8 cellular contexts compared by ENCODE assay signal in genomic region chrX:15151267-15152196, GRCh38.
DNase-seq lines count a peak whose midpoint lies in the region; ATAC-seq and TF ChIP-seq lines count a peak whose summit lies in the region.

No MANE protein-coding gene starts in this region.

- no peaks in the 10 kb centered on the region for H3K79me2 ChIP-seq in neural progenitor cell (ENCODE audit: low read depth)

- no peak overlapping the region for H3K4me3 ChIP-seq in neural progenitor cell

- no peak overlapping the region for H3K27ac ChIP-seq in neural progenitor cell

- H3K9ac ChIP-seq in neural progenitor cell, result no peak overlapping the region

- no peak overlapping the region for H3K4me2 ChIP-seq in neural progenitor cell

- H3K4me3 Mint-ChIP-seq in activated CD8-positive, alpha-beta T cell treated with anti-CD3 and anti-CD28 coated beads for 36 hours, result peak overlapping the region; percentile 46
- no peak overlapping the region for H3K4me3 Mint-ChIP-seq in neural progenitor cell

- H3K4me1 Mint-ChIP-seq in activated CD8-positive, alpha-beta T cell treated with anti-CD3 and anti-CD28 coated beads for 36 hours (ENCODE audit: low read depth), result peaks cover 24% of the 10 kb centered on the region
- peaks cover 12% of the 10 kb centered on the region for H3K4me1 Mint-ChIP-seq in neural progenitor cell

- H2AFZ ChIP-seq in neural progenitor cell (replicated peaks), result no peak overlapping the region

- H3K36me3 ChIP-seq in neural progenitor cell, result no peaks in the 10 kb centered on the region

- no peak for TF ChIP-seq CTCF in activated CD8-positive, alpha-beta T cell treated with anti-CD3 and anti-CD28 coated beads for 36 hours (IDR thresholded peaks at IDR 0.05)
- TF ChIP-seq CTCF in neural progenitor cell (IDR thresholded peaks at IDR 0.05), result no peak

- ATAC-seq in GM19025 (IDR thresholded peaks at IDR 0.05; ENCODE audit: low read depth, unreplicated experiment) (peak; percentile 67), HG02943 (IDR thresholded peaks at IDR 0.05; ENCODE audit: low read depth, unreplicated experiment) (peak; percentile 65), HG03280 (IDR thresholded peaks at IDR 0.05; ENCODE audit: unreplicated experiment) (no peak)
- peak; percentile 95 for ATAC-seq in activated CD8-positive, alpha-beta T cell treated with anti-CD3 and anti-CD28 coated beads for 36 hours

- CTCF ChIA-PET in activated CD8-positive, alpha-beta T cell treated with anti-CD3 and anti-CD28 coated beads for 36 hours (lab: Charles Lee), result interaction anchor here (1.0 to 3.6 kb wide), 2 partner anchors 8 to 51 kb away, joined by 3 to 19 read pairs; no protein-coding TSS in a partner anchor

- no peaks in the 10 kb centered on the region for H3K27me3 Mint-ChIP-seq in activated CD8-positive, alpha-beta T cell treated with anti-CD3 and anti-CD28 coated beads for 36 hours
- peaks cover 2% of the 10 kb centered on the region for H3K27me3 Mint-ChIP-seq in neural progenitor cell (ENCODE audit: insufficient read depth, low read depth)

- H4K20me1 ChIP-seq in neural progenitor cell (ENCODE audit: low read depth), result no peaks in the 10 kb centered on the region

- peaks cover 1% of the 10 kb centered on the region for H3K36me3 Mint-ChIP-seq in activated CD8-positive, alpha-beta T cell treated with anti-CD3 and anti-CD28 coated beads for 36 hours (ENCODE audit: low read depth)
- no peaks in the 10 kb centered on the region for H3K36me3 Mint-ChIP-seq in neural progenitor cell

- H3K9me3 ChIP-seq in neural progenitor cell (ENCODE audit: low read depth), result peaks cover 2% of the 10 kb centered on the region

- no peaks in the 10 kb centered on the region for H3K27me3 ChIP-seq in neural progenitor cell

- POLR2A ChIA-PET in activated CD8-positive, alpha-beta T cell treated with anti-CD3 and anti-CD28 coated beads for 36 hours (lab: Charles Lee), result no interaction called here

- H3K9me3 Mint-ChIP-seq in activated CD8-positive, alpha-beta T cell treated with anti-CD3 and anti-CD28 coated beads for 36 hours, result peaks cover 3% of the 10 kb centered on the region
- peaks cover 2% of the 10 kb centered on the region for H3K9me3 Mint-ChIP-seq in neural progenitor cell

- DNase-seq in activated CD8-positive, alpha-beta T cell treated with anti-CD3 and anti-CD28 coated beads for 36 hours, result peak; percentile 48
- DNase-seq in stimulated activated CD4-positive, alpha-beta T cell treated with anti-CD3 and anti-CD28 coated beads, Interleukin-4, amount 100 ng/mL, for 24 hours, result peak; percentile 34
- DNase-seq in neural progenitor cell (ENCODE audit: low spot score) (no peak), RPMI8226 (no peak), cardiac septum (ENCODE audit: low spot score) (no peak)

- intact Hi-C loops in activated CD8-positive, alpha-beta T cell treated with anti-CD3 and anti-CD28 coated beads for 36 hours (cut with micrococcal nuclease), result loop anchor here (10.0 kb wide), 1 partner anchor 93 kb away; no protein-coding TSS in a partner anchor
- intact Hi-C loops in cardiac septum (cut with DNase I), result no loop called here

- H3F3A ChIP-seq in neural progenitor cell (ENCODE audit: low read depth), result no peaks in the 10 kb centered on the region

- peak overlapping the region; percentile 88 for H3K27ac Mint-ChIP-seq in activated CD8-positive, alpha-beta T cell treated with anti-CD3 and anti-CD28 coated beads for 36 hours
- H3K27ac Mint-ChIP-seq in neural progenitor cell, result no peak overlapping the region

- H3K4me1 ChIP-seq in neural progenitor cell, result no peaks in the 10 kb centered on the region

Comparison
In these comparisons a context has a peak if more than half of its experiments do, and no peak if none do; other contexts are left out.
1. DNase-seq: peak in activated CD8-positive, alpha-beta T cell treated with anti-CD3 and anti-CD28 coated beads for 36 hours (single experiment) and stimulated activated CD4-positive, alpha-beta T cell treated with anti-CD3 and anti-CD28 coated beads, Interleukin-4, amount 100 ng/mL, for 24 hours (single experiment); none in neural progenitor cell (single experiment), RPMI8226 (single experiment) and cardiac septum (single experiment).